Comparison of ENCODE assay signal across 13 cellular contexts in genomic region chr11:44814881-44815592, GRCh38.
DNase-seq lines count a peak whose midpoint lies in the region; ATAC-seq and TF ChIP-seq lines count a peak whose summit lies in the region.
"Had no signal": no experiment of that assay in that cellular context is flagged by ENCODE, and none has a peak within 500 bp of the region (broad histone marks: within the 10 kb centered on the region; RNA-seq: fewer than 3 reads in every experiment).

No MANE protein-coding gene starts in this region.

- no peaks in the 10 kb centered on the region for H3K36me3 ChIP-seq in SK-N-SH (replicated peaks in 1 of 2; ENCODE audit: control insufficient read depth in 1 of 2, insufficient read depth in 2 of 2, low read length in 1 of 2)

- CTCF ChIA-PET in SK-N-SH (lab: Yijun Ruan, JAX): interaction anchor here (0.8 to 2.0 kb wide), 7 partner anchors 9 to 193 kb away, joined by 3 to 6 read pairs (median 4); no protein-coding TSS in a partner anchor

- in situ Hi-C loops in astrocyte of the cerebellum (cut with HindIII; ENCODE audit: low sequenced_read_pairs): no loop called here

- no peak for ATAC-seq in GM21367 (IDR thresholded peaks at IDR 0.05; ENCODE audit: unreplicated experiment)
- ATAC-seq: PC-3 had no signal

- no peaks in the 10 kb centered on the region for H3K9me3 ChIP-seq in SK-N-SH

- TF ChIP-seq RAD21 in SK-N-SH (IDR thresholded peaks at IDR 0.05; ENCODE audit: low read length): no peak

- H3K79me2 ChIP-seq in SK-N-SH (ENCODE audit: insufficient read depth): no peaks in the 10 kb centered on the region

- no peaks in the 10 kb centered on the region for H3F3A ChIP-seq in SK-N-SH (replicated peaks; ENCODE audit: insufficient read depth)

- TF ChIP-seq EP300 in SK-N-SH (IDR thresholded peaks at IDR 0.05; ENCODE audit: borderline replicate concordance in 1 of 2, low read depth in 1 of 2, low read length in 1 of 2): no peak

- no peak overlapping the region for H3K4me2 ChIP-seq in SK-N-SH

- H3K4me1 ChIP-seq in SK-N-SH (ENCODE audit: control insufficient read depth in 1 of 2, insufficient read depth in 2 of 2, low read depth in 1 of 2, low read length in 1 of 2): peaks cover 0 to 49% of the 10 kb centered on the region in 2 experiments; a peak in 1 of 4 replicates

- WGBS in SK-N-SH (ENCODE audit: low lambda C conversion rate): 78% methylated on average over 4 of the region's 5 CpGs

- POLR2A ChIA-PET in SK-N-SH (lab: Yijun Ruan, JAX): interaction anchor here (1.0 kb wide), 1 partner anchor 13 kb away, joined by 3 read pairs; no protein-coding TSS in a partner anchor

- H3K9ac ChIP-seq in SK-N-SH: no peak overlapping the region

- H2AFZ ChIP-seq in SK-N-SH (ENCODE audit: low read depth): no peak overlapping the region

- no peak overlapping the region for H3K4me3 ChIP-seq in astrocyte of the cerebellum (ENCODE audit: low read depth, low read length)
- H3K4me3 ChIP-seq in SK-N-SH (ENCODE audit: low read depth in 2 of 2, low read length in 1 of 2): no peak overlapping the region

- H3K27me3 ChIP-seq in SK-N-SH (ENCODE audit: insufficient read depth): no peaks in the 10 kb centered on the region

- TF ChIP-seq CTCF in astrocyte of the cerebellum (IDR thresholded peaks at IDR 0.05; ENCODE audit: low read depth, low read length, missing control alignments) (no peak), SK-N-SH (IDR thresholded peaks at IDR 0.05) (no peak)

- H4K20me1 ChIP-seq in SK-N-SH (ENCODE audit: insufficient read depth): no peaks in the 10 kb centered on the region

- no peak overlapping the region for H3K27ac ChIP-seq in SK-N-SH (ENCODE audit: low read depth in 2 of 2, low read length in 1 of 2)

- DNase-seq in DMS 273 treated with DMSO at 0.1 percent for 48 hours (lab: John Stamatoyannopoulos, UW) (peak; percentile 8), MV-4-11 (lab: John Stamatoyannopoulos, UW) (peak; percentile 89), astrocyte of the cerebellum (ENCODE audit: low read depth) (peak; percentile 19), iris pigment epithelial cell (ENCODE audit: low read depth) (peak; percentile 25), medulla oblongata (ENCODE audit: extremely low spot score) (no peak), SK-N-SH (no peak), OCI-M2 (lab: John Stamatoyannopoulos, UW; ENCODE audit: unreplicated experiment) (no peak)
- DNase-seq: effector CD4-positive, alpha-beta T cell; H7; KBM-7; NCI-H2107; PC-3 had no signal

- no peaks in the 10 kb centered on the region for H3K9me2 ChIP-seq in SK-N-SH

TF ChIP-seq in SK-N-SH, 30 proteins besides CTCF, POLR2A, EP300 and RAD21:
- TF ChIP-seq SMC3 (IDR thresholded peaks at IDR 0.05; ENCODE audit: low read depth, low read length) (no peak), JUND (IDR thresholded peaks at IDR 0.05) (no peak), EZH2phosphoT487 (IDR thresholded peaks at IDR 0.05; ENCODE audit: borderline replicate concordance, low read depth) (no peak)

Comparison
In these comparisons a context has a peak if more than half of its experiments do, and no peak if none do; other contexts are left out.
1. DNase-seq: peak in DMS 273 treated with DMSO at 0.1 percent for 48 hours (single experiment), MV-4-11 (single experiment), astrocyte of the cerebellum (single experiment) and iris pigment epithelial cell (single experiment); none in medulla oblongata (single experiment), SK-N-SH (single experiment) and OCI-M2 (single experiment).